Comparison of ENCODE assay signal across 1 cellular context in genomic region chr4:123446791-123447474, GRCh38.
TF ChIP-seq lines count a peak whose summit lies in the region.

No MANE protein-coding gene starts in this region.

TF ChIP-seq in GM23338, 12 proteins besides CTCF, POLR2A, EP300 and RAD21:
- TF ChIP-seq ZNF462 (CRISPR knock-in tag; IDR thresholded peaks at IDR 0.05) (no peak), POLR2AphosphoS5 (IDR thresholded peaks at IDR 0.05; ENCODE audit: low read depth) (no peak), CREB1 (CRISPR knock-in tag; IDR thresholded peaks at IDR 0.05; ENCODE audit: low read depth) (no peak), ETS1 (IDR thresholded peaks at IDR 0.05) (no peak), EZH2 (IDR thresholded peaks at IDR 0.05; ENCODE audit: low read depth, unreplicated experiment) (no peak), STAT1 (IDR thresholded peaks at IDR 0.05; ENCODE audit: unreplicated experiment) (no peak), JUNB (IDR thresholded peaks at IDR 0.05; ENCODE audit: unreplicated experiment) (no peak), NANOG (IDR thresholded peaks at IDR 0.05; ENCODE audit: borderline replicate concordance) (no peak), ZNF114 (CRISPR knock-in tag; IDR thresholded peaks at IDR 0.05) (no peak), REST (IDR thresholded peaks at IDR 0.05; ENCODE audit: unreplicated experiment) (no peak), EZH2phosphoT487 (IDR thresholded peaks at IDR 0.05; ENCODE audit: unreplicated experiment) (no peak), ZNF331 (CRISPR knock-in tag; IDR thresholded peaks at IDR 0.05; ENCODE audit: low read depth) (no peak)
